In genomic region chr2:11054783-11055751, GRCh38 we compare ENCODE assay signal across 21 cellular contexts.
DNase-seq lines count a peak whose midpoint lies in the region; ATAC-seq and TF ChIP-seq lines count a peak whose summit lies in the region.
"Had no signal": no experiment of that assay in that cellular context is flagged by ENCODE, and none has a peak within 500 bp of the region (broad histone marks: within the 10 kb centered on the region; RNA-seq: fewer than 3 reads in every experiment).

No MANE protein-coding gene starts in this region.

- peak overlapping the region; percentile 95 for H4K8ac ChIP-seq in neuronal stem cell (ENCODE audit: low read depth, low read length)

- no peak for TF ChIP-seq EP300 in upper lobe of left lung (IDR thresholded peaks at IDR 0.05)

- H3K36me3 ChIP-seq in HEK293 (ENCODE audit: control insufficient read depth in 2 of 2, insufficient read depth in 1 of 2, low read length in 2 of 2): no peaks in the 10 kb centered on the region
- no peaks in the 10 kb centered on the region for H3K36me3 ChIP-seq in neuronal stem cell (replicated peaks in 1 of 2; ENCODE audit: control insufficient read depth in 2 of 2, insufficient read depth in 2 of 2, low read length in 2 of 2)
- no peaks in the 10 kb centered on the region for H3K36me3 ChIP-seq in upper lobe of left lung
- H3K36me3 ChIP-seq: BE2C had no signal

- no peak overlapping the region for H2BK15ac ChIP-seq in neuronal stem cell (ENCODE audit: low read length)

- H3K4me1 ChIP-seq in HEK293 (ENCODE audit: control insufficient read depth, insufficient read depth, low read length): no peaks in the 10 kb centered on the region
- H3K4me1 ChIP-seq in neuronal stem cell (ENCODE audit: control insufficient read depth in 2 of 2, insufficient read depth in 1 of 2, low read depth in 1 of 2, low read length in 2 of 2): peaks cover 2 to 3% of the 10 kb centered on the region in 2 donors
- H3K4me1 ChIP-seq in upper lobe of left lung: no peaks in the 10 kb centered on the region
- H3K4me1 ChIP-seq: BE2C had no signal

- H3K9me3 ChIP-seq in HEK293 (ENCODE audit: control insufficient read depth, insufficient read depth, low read depth, low read length) (no peaks in the 10 kb centered on the region), neuronal stem cell (replicated peaks in 1 of 2; ENCODE audit: control insufficient read depth in 2 of 2, insufficient read depth in 1 of 2, low read depth in 1 of 2, low read length in 2 of 2) (no peaks in the 10 kb centered on the region), upper lobe of left lung (peaks cover 0 to 1% (median 0%) of the 10 kb centered on the region in 4 donors)
- H3K9me3 ChIP-seq: BE2C had no signal

- WGBS in neuronal stem cell (ENCODE audit: extremely low coverage in 2 of 2, insufficient read length in 2 of 2, insufficient replicate concordance in 1 of 2), 2 donors: no CpG with 5 or more reads among the region's 15 CpGs
- 93% methylated on average over 13 to 15 of the region's 15 CpGs for WGBS in upper lobe of left lung, 2 donors

- H2BK5ac ChIP-seq in neuronal stem cell (ENCODE audit: low read length): no peak overlapping the region

- peak; percentile 10 for DNase-seq in M059J (ENCODE audit: low read depth)
- DNase-seq in neuronal stem cell (ENCODE audit: low spot score): no peak
- DNase-seq in upper lobe of left lung: peak in 1 of 2 donors; percentile 38
- DNase-seq in anterior cingulate cortex (lab: John Stamatoyannopoulos, UW): no peak
- DNase-seq in mesenteric fat pad (ENCODE audit: low spot score): no peak
- DNase-seq in NCI-H146 treated with DMSO at 0.1 percent for 48 hours (lab: John Stamatoyannopoulos, UW; ENCODE audit: unreplicated experiment): no peak
- DNase-seq: ACHN; BE2C; C1 segment of cervical spinal cord; CD4-positive, CD25-positive, alpha-beta regulatory T cell; CD8-positive, alpha-beta memory T cell; COR-L47; DMS 273 treated with DMSO at 0.1 percent for 48 hours; DMS53; GDM1; GOT3; H7 had no signal

- peak overlapping the region; percentile 89 for H2BK12ac ChIP-seq in neuronal stem cell (ENCODE audit: low read length)

- H3K27ac ChIP-seq in HEK293 (ENCODE audit: extremely low read depth, low read depth, low read length) (no peak overlapping the region), neuronal stem cell (replicated peaks; ENCODE audit: low read length) (no peak overlapping the region), upper lobe of left lung (no peak overlapping the region)

- H3K4me2 ChIP-seq in neuronal stem cell (ENCODE audit: insufficient read depth, low read length, poor library complexity, severe bottlenecking): no peak overlapping the region

- no peak for TF ChIP-seq POLR2A in upper lobe of left lung (IDR thresholded peaks at IDR 0.05)

- no peaks in the 10 kb centered on the region for H3K27me3 ChIP-seq in neuronal stem cell (ENCODE audit: control insufficient read depth in 3 of 3, insufficient read depth in 3 of 3, low read depth in 1 of 3, low read length in 3 of 3)
- no peaks in the 10 kb centered on the region for H3K27me3 ChIP-seq in upper lobe of left lung

- peak overlapping the region; percentile 79 for H3K14ac ChIP-seq in neuronal stem cell (ENCODE audit: low read length)

- TF ChIP-seq CTCF in HEK293 (tag by site-specific recombination; IDR thresholded peaks at IDR 0.05) (no peak), upper lobe of left lung (IDR thresholded peaks at IDR 0.05) (no peak)

- peak overlapping the region; percentile 45 for H3K18ac ChIP-seq in neuronal stem cell (ENCODE audit: low read length)

- peak overlapping the region; percentile 68 for H2AK5ac ChIP-seq in neuronal stem cell (ENCODE audit: low read depth, low read length)

- H3K23ac ChIP-seq in neuronal stem cell (ENCODE audit: low read depth, low read length, poor library complexity): no peak overlapping the region

- CTCF ChIA-PET in HEK293 (lab: Yijun Ruan, JAX): no interaction called here

- H3K4me3 ChIP-seq in HEK293 (ENCODE audit: low read depth, low read length) (no peak overlapping the region), neuronal stem cell (ENCODE audit: low read length in 2 of 2) (no peak overlapping the region), upper lobe of left lung (no peak overlapping the region)

- no peak overlapping the region for H2AFZ ChIP-seq in neuronal stem cell (ENCODE audit: low read length)

- POLR2A ChIA-PET in HEK293 (lab: Yijun Ruan, JAX): no interaction called here

- no peak overlapping the region for H4K91ac ChIP-seq in neuronal stem cell (ENCODE audit: low read depth, low read length, poor library complexity)

- H3K79me1 ChIP-seq in neuronal stem cell (ENCODE audit: low read depth, low read length): peaks cover 2% of the 10 kb centered on the region

- H3K9ac ChIP-seq in neuronal stem cell (ENCODE audit: low read depth, low read length, poor library complexity): peak overlapping the region; percentile 18

- H3K4ac ChIP-seq in neuronal stem cell (ENCODE audit: low read length): no peak overlapping the region

- ATAC-seq in upper lobe of left lung (ENCODE audit: low FRiP score in 2 of 2): peak; percentile 14 to 54
- no peak for ATAC-seq in GM18519 (IDR thresholded peaks at IDR 0.05; ENCODE audit: low FRiP score, unreplicated experiment)
- ATAC-seq: HCT116, HepG2 had no signal

- no peak overlapping the region for H2BK120ac ChIP-seq in neuronal stem cell (ENCODE audit: low read depth, low read length)

TF ChIP-seq in HEK293, 187 proteins besides CTCF, POLR2A, EP300 and RAD21:
- TF ChIP-seq ZNF843 (tag by site-specific recombination; IDR thresholded peaks at IDR 0.05) (no peak), GLIS1 (tag by site-specific recombination; IDR thresholded peaks at IDR 0.05) (peak; percentile 20; the same call in 1 of the 2 replicates)
